ENCODE assay signal across 20 cellular contexts in genomic region chr2:70475266-70475665, GRCh38.
DNase-seq lines count a peak whose midpoint lies in the region; ATAC-seq, FAIRE-seq and TF ChIP-seq lines count a peak whose summit lies in the region.
"Had no signal": no experiment of that assay in that cellular context is flagged by ENCODE, and none has a peak within 500 bp of the region (broad histone marks: within the 10 kb centered on the region; RNA-seq: fewer than 3 reads in every experiment).

No MANE protein-coding gene starts in this region.

- H3K4me3 Mint-ChIP-seq in stimulated activated effector memory CD8-positive, alpha-beta T cell treated with anti-CD3 and anti-CD28 coated beads, Interleukin-12 subunit alpha, Interleukin-12 subunit beta, amount 100 ng/mL, for 72 hours = no peak overlapping the region
- H3K4me3 Mint-ChIP-seq: activated CD4-positive, alpha-beta memory T cell treated with anti-CD3 and anti-CD28 coated beads, Interleukin-2, amount 10 ng/mL, durations not matched to agents 7 days and 5 days; activated T-cell treated with anti-CD3 and anti-CD28 coated beads, Interleukin-2, amount 50 U/mL, for 4 hours had no signal

- in situ Hi-C loops in HepG2 (cut with HindIII; ENCODE audit: extremely low pct_ligation_motif_present, low pct_unique_long_range_greater_than_20kb) = no loop called here

- POLR2A ChIA-PET in HepG2 (lab: Yijun Ruan, JAX) (no interaction called here), OCI-LY7 (lab: Charles Lee) (no interaction called here)

- WGBS in right lobe of liver (ENCODE audit: insufficient coverage, low coverage, low lambda C conversion rate, missing lambda C conversion rate) = 49% methylated on average over 5 of the region's 5 CpGs
- WGBS in HepG2 (ENCODE audit: low lambda C conversion rate) = 89% methylated on average over 5 of the region's 5 CpGs
- 92% methylated on average over 5 of the region's 5 CpGs for WGBS in smooth muscle cell (ENCODE audit: low lambda C conversion rate)

- H3K27me3 ChIP-seq in right lobe of liver = no peaks in the 10 kb centered on the region
- H3K27me3 ChIP-seq in HepG2 (ENCODE audit: control insufficient read depth in 1 of 2, insufficient read depth in 2 of 2, low read length in 2 of 2) = no peaks in the 10 kb centered on the region
- peaks cover 4% of the 10 kb centered on the region for H3K27me3 ChIP-seq in smooth muscle cell (ENCODE audit: low read depth)
- H3K27me3 ChIP-seq: foreskin keratinocyte, testis had no signal

- H3K36me3 Mint-ChIP-seq in stimulated activated effector memory CD8-positive, alpha-beta T cell treated with anti-CD3 and anti-CD28 coated beads, Interleukin-12 subunit alpha, Interleukin-12 subunit beta, amount 100 ng/mL, for 72 hours = no peaks in the 10 kb centered on the region
- H3K36me3 Mint-ChIP-seq: CD4-positive, CD25-positive, alpha-beta regulatory T cell had no signal

- no peak for TF ChIP-seq EP300 in HepG2 (IDR thresholded peaks at IDR 0.05; ENCODE audit: low read depth in 2 of 2, low read length in 2 of 2)
- TF ChIP-seq EP300 in HepG2 (CRISPR knock-in tag; IDR thresholded peaks at IDR 0.05; ENCODE audit: borderline replicate concordance) = no peak

- no peaks in the 10 kb centered on the region for H3K36me3 ChIP-seq in right lobe of liver
- H3K36me3 ChIP-seq in HepG2 (replicated peaks in 1 of 2; ENCODE audit: control insufficient read depth in 1 of 2, insufficient read depth in 2 of 2, low read length in 2 of 2) = no peaks in the 10 kb centered on the region
- no peaks in the 10 kb centered on the region for H3K36me3 ChIP-seq in OCI-LY7 (ENCODE audit: insufficient read depth, low read length)
- no peaks in the 10 kb centered on the region for H3K36me3 ChIP-seq in smooth muscle cell (ENCODE audit: low read depth)
- H3K36me3 ChIP-seq: brain microvascular endothelial cell, WERI-Rb-1 had no signal

- DNase-seq in right lobe of liver (no peak), HepG2 (ENCODE audit: low spot score) (no peak), OCI-LY7 (ENCODE audit: low spot score) (peak; percentile 20), globus pallidus (ENCODE audit: low spot score) (peak; percentile 11), COLO668 (lab: John Stamatoyannopoulos, UW; ENCODE audit: unreplicated experiment) (no peak), smooth muscle cell (lab: John Stamatoyannopoulos, UW; ENCODE audit: unreplicated experiment) (no peak)
- no peak for DNase-seq in stimulated activated effector memory CD8-positive, alpha-beta T cell treated with anti-CD3 and anti-CD28 coated beads, Interleukin-12 subunit alpha, Interleukin-12 subunit beta, amount 100 ng/mL, for 72 hours (ENCODE audit: low spot score in 2 of 2)
- DNase-seq: activated CD4-positive, alpha-beta memory T cell treated with anti-CD3 and anti-CD28 coated beads, Interleukin-2, amount 10 ng/mL, durations not matched to agents 7 days and 5 days; activated T-cell treated with anti-CD3 and anti-CD28 coated beads, Interleukin-2, amount 50 U/mL, for 4 hours; brain microvascular endothelial cell; foreskin keratinocyte; NCI-H1436; NCI-H69; PC-9; small intestine; testis; WERI-Rb-1 had no signal

- H3K4me3 ChIP-seq in right lobe of liver = no peak overlapping the region
- no peak overlapping the region for H3K4me3 ChIP-seq in HepG2 (replicated peaks in 1 of 3; ENCODE audit: insufficient read depth in 1 of 3, low read depth in 2 of 3, low read length in 3 of 3)
- H3K4me3 ChIP-seq in OCI-LY7 (ENCODE audit: low read depth, low read length, poor library complexity, severe bottlenecking) = no peak overlapping the region
- H3K4me3 ChIP-seq in smooth muscle cell = no peak overlapping the region
- H3K4me3 ChIP-seq: coronary artery, PC-9, testis had no signal

- H3K4me1 ChIP-seq in right lobe of liver (no peaks in the 10 kb centered on the region), HepG2 (ENCODE audit: insufficient read depth, low read length) (peaks cover 11% of the 10 kb centered on the region), OCI-LY7 (ENCODE audit: insufficient read depth, low read length, poor library complexity, severe bottlenecking) (peaks cover 5% of the 10 kb centered on the region), smooth muscle cell (ENCODE audit: low read depth) (no peaks in the 10 kb centered on the region)
- H3K4me1 ChIP-seq: foreskin keratinocyte, testis had no signal

- H3K4me2 ChIP-seq in HepG2 (ENCODE audit: low read depth, low read length) = no peak overlapping the region
- no peak overlapping the region for H3K4me2 ChIP-seq in OCI-LY7 (ENCODE audit: low read length)
- H3K4me2 ChIP-seq in smooth muscle cell = no peak overlapping the region
- H3K4me2 ChIP-seq: PC-9 had no signal

- H3K79me2 ChIP-seq in HepG2 (ENCODE audit: insufficient read depth, low read length) (no peaks in the 10 kb centered on the region), OCI-LY7 (ENCODE audit: insufficient read depth, low read depth, low read length) (no peaks in the 10 kb centered on the region), smooth muscle cell (ENCODE audit: low read depth) (no peaks in the 10 kb centered on the region)

- no peaks in the 10 kb centered on the region for H3K9me2 ChIP-seq in OCI-LY7 (ENCODE audit: insufficient read depth, low read length)

- no peak overlapping the region for H3K27ac Mint-ChIP-seq in stimulated activated effector memory CD8-positive, alpha-beta T cell treated with anti-CD3 and anti-CD28 coated beads, Interleukin-12 subunit alpha, Interleukin-12 subunit beta, amount 100 ng/mL, for 72 hours
- H3K27ac Mint-ChIP-seq: activated CD4-positive, alpha-beta memory T cell treated with anti-CD3 and anti-CD28 coated beads, Interleukin-2, amount 10 ng/mL, durations not matched to agents 7 days and 5 days had no signal

- no peaks in the 10 kb centered on the region for H3K9me3 Mint-ChIP-seq in stimulated activated effector memory CD8-positive, alpha-beta T cell treated with anti-CD3 and anti-CD28 coated beads, Interleukin-12 subunit alpha, Interleukin-12 subunit beta, amount 100 ng/mL, for 72 hours
- H3K9me3 Mint-ChIP-seq: activated CD4-positive, alpha-beta memory T cell treated with anti-CD3 and anti-CD28 coated beads, Interleukin-2, amount 10 ng/mL, durations not matched to agents 7 days and 5 days; activated T-cell treated with anti-CD3 and anti-CD28 coated beads, Interleukin-2, amount 50 U/mL, for 4 hours had no signal

- H3K9ac ChIP-seq in HepG2 (ENCODE audit: insufficient read depth, low read depth, low read length) (no peak overlapping the region), smooth muscle cell (ENCODE audit: low read depth) (no peak overlapping the region)

- intact Hi-C loops in right lobe of liver (cut with DNase I) = no loop called here
- intact Hi-C loops in HepG2 (cut with micrococcal nuclease; ENCODE audit: unreplicated experiment) = no loop called here
- intact Hi-C loops in OCI-LY7 (cut with micrococcal nuclease; ENCODE audit: unreplicated experiment) = no loop called here

- H2AFZ ChIP-seq in HepG2 (ENCODE audit: low read length) = no peak overlapping the region
- H2AFZ ChIP-seq in OCI-LY7 (ENCODE audit: low read length) = no peak overlapping the region
- no peak overlapping the region for H2AFZ ChIP-seq in smooth muscle cell (ENCODE audit: low read depth)
- H2AFZ ChIP-seq: PC-9 had no signal

- CTCF ChIA-PET in HepG2 (lab: Yijun Ruan, JAX; ENCODE audit: low intra/inter-chr PET ratio, low total read pairs) = no interaction called here
- CTCF ChIA-PET in OCI-LY7 (lab: Charles Lee; ENCODE audit: unreplicated experiment) = no interaction called here

- H3K9me3 ChIP-seq in right lobe of liver = no peaks in the 10 kb centered on the region
- no peaks in the 10 kb centered on the region for H3K9me3 ChIP-seq in HepG2 (ENCODE audit: low read length)
- H3K9me3 ChIP-seq in OCI-LY7 (ENCODE audit: low read length) = no peaks in the 10 kb centered on the region
- H3K9me3 ChIP-seq in smooth muscle cell (replicated peaks; ENCODE audit: low read depth) = no peaks in the 10 kb centered on the region
- H3K9me3 ChIP-seq: testis had no signal

- no peak for FAIRE-seq in HepG2 (lab: Jason Lieb, UNC)
- FAIRE-seq: small intestine had no signal

- BruUV-seq in HepG2 (replicated peaks; lab: Mats Ljungman, UMichigan) = no TSS peak
- BruUV-seq in OCI-LY7 (replicated peaks; lab: Mats Ljungman, UMichigan) = no TSS peak

- TF ChIP-seq RAD21 in HepG2 (CRISPR knock-in tag; IDR thresholded peaks at IDR 0.05) = no peak

- ATAC-seq in right lobe of liver = peak in 3 of 4 donors; percentile 29 to 61 (median 36)
- no peak for ATAC-seq in HepG2
- peak; percentile 60 for ATAC-seq in stimulated activated effector memory CD8-positive, alpha-beta T cell treated with anti-CD3 and anti-CD28 coated beads, Interleukin-12 subunit alpha, Interleukin-12 subunit beta, amount 100 ng/mL, for 72 hours
- ATAC-seq in HG02623 (IDR thresholded peaks at IDR 0.05; ENCODE audit: unreplicated experiment) = no peak
- ATAC-seq: foreskin keratinocyte had no signal

- H3K4me1 Mint-ChIP-seq in stimulated activated effector memory CD8-positive, alpha-beta T cell treated with anti-CD3 and anti-CD28 coated beads, Interleukin-12 subunit alpha, Interleukin-12 subunit beta, amount 100 ng/mL, for 72 hours = peaks cover 16% of the 10 kb centered on the region

- no peaks in the 10 kb centered on the region for H3F3A ChIP-seq in smooth muscle cell (ENCODE audit: low read depth)

- no peak for TF ChIP-seq POLR2A in right lobe of liver (IDR thresholded peaks at IDR 0.05)
- TF ChIP-seq POLR2A in HepG2 (IDR thresholded peaks at IDR 0.05; ENCODE audit: insufficient read depth in 1 of 2, low read depth in 2 of 2, low read length in 2 of 2) = no peak

- TF ChIP-seq CTCF in right lobe of liver (IDR thresholded peaks at IDR 0.05) = no peak
- no peak for TF ChIP-seq CTCF in HepG2 (CRISPR knock-in tag; IDR thresholded peaks at IDR 0.05)
- TF ChIP-seq CTCF in OCI-LY7 (conservative IDR thresholded peaks at IDR 0.05; ENCODE audit: low read length) = no peak
- TF ChIP-seq CTCF in smooth muscle cell (IDR thresholded peaks at IDR 0.05; ENCODE audit: borderline replicate concordance, insufficient read depth, poor library complexity, severe bottlenecking) = no peak

- H4K20me1 ChIP-seq in HepG2 (ENCODE audit: insufficient read depth, low read length) (no peaks in the 10 kb centered on the region), OCI-LY7 (ENCODE audit: insufficient read depth, low read length) (no peaks in the 10 kb centered on the region), smooth muscle cell (ENCODE audit: low read depth) (no peaks in the 10 kb centered on the region)

- H3K27ac ChIP-seq in right lobe of liver (no peak overlapping the region), HepG2 (ENCODE audit: extremely low read length, insufficient read depth, low read length) (no peak overlapping the region), OCI-LY7 (ENCODE audit: low read depth, low read length, poor library complexity, severe bottlenecking) (no peak overlapping the region), smooth muscle cell (ENCODE audit: low read depth) (no peak overlapping the region)
- H3K27ac ChIP-seq: brain microvascular endothelial cell, coronary artery, foreskin keratinocyte, PC-9, testis, WERI-Rb-1 had no signal

Comparison
In these comparisons a context has a peak if more than half of its experiments do, and no peak if none do; other contexts are left out.
1. ATAC-seq: peak in right lobe of liver (3 of 4) and stimulated activated effector memory CD8-positive, alpha-beta T cell treated with anti-CD3 and anti-CD28 coated beads, Interleukin-12 subunit alpha, Interleukin-12 subunit beta, amount 100 ng/mL, for 72 hours (single experiment); none in HepG2 (single experiment) and HG02623 (single experiment).
2. DNase-seq: peak in OCI-LY7 (single experiment) and globus pallidus (single experiment); none in right lobe of liver (0 of 3), HepG2 (single experiment), stimulated activated effector memory CD8-positive, alpha-beta T cell treated with anti-CD3 and anti-CD28 coated beads, Interleukin-12 subunit alpha, Interleukin-12 subunit beta, amount 100 ng/mL, for 72 hours (0 of 2), COLO668 (single experiment) and smooth muscle cell (single experiment).